ENCODE assay signal across 8 cellular contexts in genomic region chr1:32201011-32201855, GRCh38. TPM values are rescaled to one million over a fixed set of nuclear protein-coding genes. Genes with fewer than 3 reads are reported as not detected.
A peak's percentile ranks its signal among the peaks of the same experiment; 100 is the strongest.
DNase-seq lines count a peak whose midpoint lies in the region; ATAC-seq and TF ChIP-seq lines count a peak whose summit lies in the region.

No MANE protein-coding gene starts in this region.

- H3K9ac ChIP-seq in SK-N-SH: peak overlapping the region; percentile 70

- peaks cover 19 to 26% of the 10 kb centered on the region in 2 donors for H3K36me3 Mint-ChIP-seq in activated naive CD4-positive, alpha-beta T cell treated with anti-CD3 and anti-CD28 coated beads, Interleukin-2, amount 50 U/mL, for 72 hours

- CTCF ChIA-PET in GM10248 (lab: Yijun Ruan, JAX) (interaction anchor here (1.3 to 3.3 kb wide), 7 partner anchors 9 to 90 kb away, joined by 3 to 30 read pairs (median 3); partner anchors contain the start of gene TXLNA), SK-N-SH (lab: Yijun Ruan, JAX) (interaction anchor here (1.3 to 2.1 kb wide), 4 partner anchors 15 to 199 kb away, joined by 3 to 13 read pairs (median 5); partner anchors contain the start of gene FAM167B)

- H3K9me3 Mint-ChIP-seq in activated naive CD4-positive, alpha-beta T cell treated with anti-CD3 and anti-CD28 coated beads, Interleukin-2, amount 50 U/mL, for 72 hours: no peaks in the 10 kb centered on the region

- peak overlapping the region; percentile 77 to 91; a peak in 3 of 4 replicates for H3K27ac ChIP-seq in SK-N-SH (ENCODE audit: low read depth in 2 of 2, low read length in 1 of 2)
- peak overlapping the region; percentile 37 to 93 (median 86) for H3K27ac ChIP-seq in heart left ventricle
- H3K27ac ChIP-seq in prostate gland: peak overlapping the region; percentile 75
- peak overlapping the region; percentile 77 for H3K27ac ChIP-seq in vagina

- H3K4me3 ChIP-seq in SK-N-SH (ENCODE audit: low read depth in 2 of 2, low read length in 1 of 2): peak overlapping the region; percentile 69 to 75
- H3K4me3 ChIP-seq in heart left ventricle: peak overlapping the region; percentile 39 to 78 (median 66)
- H3K4me3 ChIP-seq in prostate gland: peak overlapping the region; percentile 52 to 53
- peak overlapping the region; percentile 49 to 77 for H3K4me3 ChIP-seq in vagina

- H3K9me3 ChIP-seq in SK-N-SH (no peaks in the 10 kb centered on the region), heart left ventricle (no peaks in the 10 kb centered on the region), prostate gland (no peaks in the 10 kb centered on the region), vagina (no peaks in the 10 kb centered on the region)

- TF ChIP-seq EP300 in SK-N-SH (IDR thresholded peaks at IDR 0.05; ENCODE audit: borderline replicate concordance in 1 of 2, low read depth in 1 of 2, low read length in 1 of 2): no peak

- no peak; the same call in 1 of the 2 replicates for TF ChIP-seq RAD21 in SK-N-SH (IDR thresholded peaks at IDR 0.05; ENCODE audit: low read length)

- TF ChIP-seq POLR2A in heart left ventricle (IDR thresholded peaks at IDR 0.05): no peak
- TF ChIP-seq POLR2A in prostate gland (IDR thresholded peaks at IDR 0.05): no peak
- no peak for TF ChIP-seq POLR2A in vagina (IDR thresholded peaks at IDR 0.05)

- peaks cover 15% of the 10 kb centered on the region for H3F3A ChIP-seq in SK-N-SH (replicated peaks; ENCODE audit: insufficient read depth)

- POLR2A ChIA-PET in GM10248 (lab: Yijun Ruan, JAX): interaction anchor here (0.6 to 2.4 kb wide), 5 partner anchors 12 to 135 kb away, joined by 3 to 13 read pairs (median 4); partner anchors contain the start of genes KPNA6, MARCKSL1 and TXLNA
- POLR2A ChIA-PET in SK-N-SH (lab: Yijun Ruan, JAX): interaction anchor here (0.8 to 2.2 kb wide), 7 partner anchors 9 to 193 kb away, joined by 3 to 15 read pairs (median 4); partner anchors contain the start of genes BSDC1, DCDC2B, MARCKSL1 and TXLNA

- DNase-seq in GM10248 (ENCODE audit: extremely low spot score): peak; percentile 80
- DNase-seq in SK-N-SH: peak; percentile 65
- DNase-seq in activated naive CD4-positive, alpha-beta T cell treated with anti-CD3 and anti-CD28 coated beads, Interleukin-2, amount 50 U/mL, for 72 hours (ENCODE audit: low spot score in 2 of 2): peak; percentile 74 to 84
- DNase-seq in heart left ventricle: peak; percentile 77 to 85 (median 79)
- DNase-seq in prostate gland (ENCODE audit: low spot score): peak; percentile 46
- no peak for DNase-seq in vagina (ENCODE audit: extremely low spot score in 2 of 2)
- DNase-seq in DMS 273 treated with DMSO at 0.1 percent for 48 hours (lab: John Stamatoyannopoulos, UW): no peak

- ATAC-seq in HG02938 (IDR thresholded peaks at IDR 0.05; ENCODE audit: unreplicated experiment) (peak; percentile 38), heart left ventricle (peak; percentile 32 to 66 (median 47))
- ATAC-seq in activated naive CD4-positive, alpha-beta T cell treated with anti-CD3 and anti-CD28 coated beads, Interleukin-2, amount 50 U/mL, for 72 hours: peak; percentile 51 to 71

- H3K36me3 ChIP-seq in SK-N-SH (replicated peaks in 1 of 2; ENCODE audit: control insufficient read depth in 1 of 2, insufficient read depth in 2 of 2, low read length in 1 of 2): peaks cover 11 to 24% of the 10 kb centered on the region in 2 experiments
- H3K36me3 ChIP-seq in heart left ventricle: peaks cover 0 to 27% (median 19%) of the 10 kb centered on the region in 9 donors
- no peaks in the 10 kb centered on the region for H3K36me3 ChIP-seq in prostate gland
- peaks cover 0 to 18% of the 10 kb centered on the region in 2 donors for H3K36me3 ChIP-seq in vagina

- WGBS in SK-N-SH (ENCODE audit: low lambda C conversion rate): 15% methylated on average over 13 of the region's 26 CpGs
- 1 to 2% (median 1%) methylated on average over 22 to 26 of the region's 26 CpGs for WGBS in heart left ventricle, 4 donors
- WGBS in prostate gland: 2% methylated on average over 19 of the region's 26 CpGs

- intact Hi-C loops in heart left ventricle (cut with DNase I) (loop anchor here in 1 of 10 donors (2.0 kb wide), 1 partner anchor 20 kb away; no protein-coding TSS in a partner anchor), prostate gland (cut with DNase I) (no loop called here), vagina (cut with DNase I) (loop anchor here (2.0 kb wide), 1 partner anchor 40 kb away; no protein-coding TSS in a partner anchor)

- peak overlapping the region; percentile 75 for H3K4me2 ChIP-seq in SK-N-SH

- H3K27me3 ChIP-seq in SK-N-SH (ENCODE audit: insufficient read depth) (no peaks in the 10 kb centered on the region), heart left ventricle (no peaks in the 10 kb centered on the region), prostate gland (replicated peaks; ENCODE audit: insufficient read depth) (no peaks in the 10 kb centered on the region), vagina (no peaks in the 10 kb centered on the region)

- H3K9me2 ChIP-seq in SK-N-SH: no peaks in the 10 kb centered on the region

- H3K79me2 ChIP-seq in SK-N-SH (ENCODE audit: insufficient read depth): peaks cover 4% of the 10 kb centered on the region; the same call in 1 of the 2 replicates

- H2AFZ ChIP-seq in SK-N-SH (ENCODE audit: low read depth): peak overlapping the region; percentile 63; the same call in 1 of the 2 replicates

- H3K27ac Mint-ChIP-seq in activated naive CD4-positive, alpha-beta T cell treated with anti-CD3 and anti-CD28 coated beads, Interleukin-2, amount 50 U/mL, for 72 hours: peak overlapping the region; percentile 50 to 95

- H3K4me1 ChIP-seq in SK-N-SH (ENCODE audit: control insufficient read depth in 1 of 2, insufficient read depth in 2 of 2, low read depth in 1 of 2, low read length in 1 of 2) (peaks cover 18 to 42% of the 10 kb centered on the region in 2 experiments; a peak in 3 of 4 replicates), heart left ventricle (peaks cover 5 to 56% (median 34%) of the 10 kb centered on the region in 12 donors), prostate gland (replicated peaks) (peaks cover 8% of the 10 kb centered on the region), vagina (peaks cover 35% of the 10 kb centered on the region)

- TF ChIP-seq CTCF in GM10248 (IDR thresholded peaks at IDR 0.05; ENCODE audit: control extremely low read depth, extremely low read depth, low read depth, missing control alignments) (no peak), SK-N-SH (IDR thresholded peaks at IDR 0.05) (peak; percentile 13; the same call in 1 of the 2 replicates), heart left ventricle (IDR thresholded peaks at IDR 0.05) (peak in 3 of 12 donors; percentile 11 to 29 (median 27)), prostate gland (IDR thresholded peaks at IDR 0.05) (no peak), vagina (IDR thresholded peaks at IDR 0.05) (no peak)

- no peaks in the 10 kb centered on the region for H4K20me1 ChIP-seq in SK-N-SH (ENCODE audit: insufficient read depth)

TF ChIP-seq in SK-N-SH, 30 proteins besides CTCF, POLR2A, EP300 and RAD21:
- TF ChIP-seq MXI1 (IDR thresholded peaks at IDR 0.05; ENCODE audit: low read depth, low read length) (peak; percentile 36; the same call in 1 of the 2 replicates), FOSL2 (IDR thresholded peaks at IDR 0.05; ENCODE audit: borderline replicate concordance, low read depth) (no peak), GABPA (IDR thresholded peaks at IDR 0.05; ENCODE audit: low read depth) (0 out of 2 replicates have a peak, but pooled peaks have one; percentile 13)

RNA-seq across cellular contexts. Expression of gene CCDC28B, which starts 0.8 kb away (rescaled TPM):
- polyA plus RNA-seq in SK-N-SH (2012; rRNA removed) (18.8 and 26.3 TPM in 2 replicates), heart left ventricle (10 to 100 TPM; 19.0 to 40.2 TPM)
- polyA plus RNA-seq in SK-N-SH (2012; cell fraction: cytosol; rRNA removed): 17.7 and 20.0 TPM in 2 replicates
- polyA plus RNA-seq in SK-N-SH (2012; cell fraction: nucleus; rRNA removed): 15.6 and 22.9 TPM in 2 replicates
- total RNA-seq in activated naive CD4-positive, alpha-beta T cell treated with anti-CD3 and anti-CD28 coated beads, Interleukin-2, amount 50 U/mL, for 72 hours: 10 to 100 TPM; 20.8 to 24.9 TPM
- total RNA-seq in heart left ventricle (10 to 100 TPM; 12.5 to 23.7 (median 16.5) TPM), prostate gland (10 to 100 TPM in 1 of 2 donors, 1 to 10 TPM in 1; 2.9 to 85.5 TPM), vagina (2.9 TPM)

RNA-seq across cellular contexts. Expression of gene IQCC, which starts 4.2 kb away (rescaled TPM):
- polyA plus RNA-seq in SK-N-SH (2012; rRNA removed) (2.4 and 2.9 TPM in 2 replicates), heart left ventricle (under 1 TPM; 0.83 to 0.95 TPM)
- 1.5 and 2.3 TPM in 2 replicates for polyA plus RNA-seq in SK-N-SH (2012; cell fraction: cytosol; rRNA removed)
- polyA plus RNA-seq in SK-N-SH (2012; cell fraction: nucleus; rRNA removed): 2.9 and 3.6 TPM in 2 replicates
- 1 to 10 TPM; 4.6 to 7.2 TPM for total RNA-seq in activated naive CD4-positive, alpha-beta T cell treated with anti-CD3 and anti-CD28 coated beads, Interleukin-2, amount 50 U/mL, for 72 hours
- total RNA-seq in heart left ventricle (1 to 10 TPM in 2 of 9 donors, under 1 TPM in 7; 0.56 to 1.9 (median 0.74) TPM), prostate gland (1 to 10 TPM; 5.2 to 5.6 TPM), vagina (not detected)

RNA-seq across cellular contexts. Expression of gene DCDC2B, which starts 7.7 kb away (rescaled TPM):
- not detected in 2 replicates for polyA plus RNA-seq in SK-N-SH (2012; rRNA removed)
- not detected in 2 replicates for polyA plus RNA-seq in SK-N-SH (2012; cell fraction: cytosol; rRNA removed)
- polyA plus RNA-seq in SK-N-SH (2012; cell fraction: nucleus; rRNA removed): 0.05 TPM in 1 of 2 replicates, not detected in the other
- under 1 TPM in 1 of 2 donors, not detected in 1; 0.16 TPM for total RNA-seq in activated naive CD4-positive, alpha-beta T cell treated with anti-CD3 and anti-CD28 coated beads, Interleukin-2, amount 50 U/mL, for 72 hours
- total RNA-seq in heart left ventricle: not detected
- not detected for polyA plus RNA-seq in heart left ventricle
- total RNA-seq in prostate gland: not detected
- not detected for total RNA-seq in vagina

RNA-seq across cellular contexts. Expression of gene TMEM234, which starts 20.9 kb away (rescaled TPM):
- polyA plus RNA-seq in SK-N-SH (2012; rRNA removed) (31.8 and 31.9 TPM in 2 replicates), heart left ventricle (10 to 100 TPM in 1 of 2 donors, 1 to 10 TPM in 1; 7.7 to 19.4 TPM)
- polyA plus RNA-seq in SK-N-SH (2012; cell fraction: cytosol; rRNA removed): 15.8 and 16.2 TPM in 2 replicates
- 122 and 134 TPM in 2 replicates for polyA plus RNA-seq in SK-N-SH (2012; cell fraction: nucleus; rRNA removed)
- total RNA-seq in activated naive CD4-positive, alpha-beta T cell treated with anti-CD3 and anti-CD28 coated beads, Interleukin-2, amount 50 U/mL, for 72 hours: 10 to 100 TPM in 1 of 2 donors, 1 to 10 TPM in 1; 7.0 to 10.7 TPM
- total RNA-seq in heart left ventricle (10 to 100 TPM in 6 of 9 donors, 1 to 10 TPM in 3; 8.8 to 19.8 (median 10.8) TPM), prostate gland (10 to 100 TPM; 17.9 to 31.7 TPM), vagina (8.3 TPM)

RNA-seq across cellular contexts. Expression of gene EIF3I, which starts 21.0 kb away (rescaled TPM):
- 463 and 479 TPM in 2 replicates for polyA plus RNA-seq in SK-N-SH (2012; rRNA removed)
- polyA plus RNA-seq in SK-N-SH (2012; cell fraction: cytosol; rRNA removed): 440 and 513 TPM in 2 replicates
- 213 and 215 TPM in 2 replicates for polyA plus RNA-seq in SK-N-SH (2012; cell fraction: nucleus; rRNA removed)
- total RNA-seq in activated naive CD4-positive, alpha-beta T cell treated with anti-CD3 and anti-CD28 coated beads, Interleukin-2, amount 50 U/mL, for 72 hours: 100 to 1,000 TPM; 273 to 295 TPM
- 100 to 1,000 TPM in 7 of 9 donors, 10 to 100 TPM in 2; 94.8 to 191 (median 119) TPM for total RNA-seq in heart left ventricle
- 100 to 1,000 TPM; 140 to 388 TPM for polyA plus RNA-seq in heart left ventricle
- total RNA-seq in prostate gland: 100 to 1,000 TPM; 158 to 181 TPM
- 164 TPM for total RNA-seq in vagina

Comparison
In these comparisons a context has a peak if more than half of its experiments do, and no peak if none do; other contexts are left out.
1. DNase-seq: peak in GM10248 (single experiment), SK-N-SH (single experiment), activated naive CD4-positive, alpha-beta T cell treated with anti-CD3 and anti-CD28 coated beads, Interleukin-2, amount 50 U/mL, for 72 hours (2 of 2), heart left ventricle (5 of 5) and prostate gland (single experiment); none in vagina (0 of 2) and DMS 273 treated with DMSO at 0.1 percent for 48 hours (single experiment).
2. Peak in every context shown above with its lines, with median percentiles within 50 percentile points of each other: ATAC-seq, H3K27ac ChIP-seq and H3K4me3 ChIP-seq.